23 cellular contexts compared by ENCODE assay signal in the genomic region with DNA sequence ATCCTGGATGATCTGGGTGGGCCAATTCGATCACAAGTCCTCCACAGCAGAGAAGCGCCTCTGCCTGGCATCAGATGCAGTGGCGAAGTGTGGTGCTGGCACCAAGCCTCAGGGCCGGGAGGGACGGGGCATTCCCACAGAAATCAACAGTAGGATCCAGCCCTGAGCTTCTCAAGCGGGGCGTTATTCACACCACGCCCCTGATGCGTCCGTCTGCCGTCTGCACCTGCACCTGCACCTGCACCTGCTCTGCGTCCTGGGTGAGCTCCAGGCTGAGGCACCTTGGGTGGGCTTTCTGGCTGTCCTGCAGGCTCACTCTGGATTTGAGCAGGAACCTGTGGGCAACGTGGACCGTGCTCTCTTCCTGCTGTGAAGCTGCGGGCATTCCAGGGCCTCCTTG. TPM values are rescaled to one million over a fixed set of nuclear protein-coding genes. Genes with fewer than 3 reads are reported as not detected.
"Had no signal": no experiment of that assay in that cellular context is flagged by ENCODE, and none has a peak within 500 bp of the region (broad histone marks: within the 10 kb centered on the region; RNA-seq: fewer than 3 reads in every experiment).

No MANE protein-coding gene starts in this region.

- H3K9ac ChIP-seq: neural progenitor cell had no signal

- H3K4me3 ChIP-seq: hepatocyte, left lung, lung, neural progenitor cell, spleen, thoracic aorta had no signal

- H2AFZ ChIP-seq: hepatocyte, neural progenitor cell had no signal

- H3K27me3 ChIP-seq: hepatocyte, neural progenitor cell had no signal

- DNase-seq: activated CD4-positive, alpha-beta memory T cell treated with anti-CD3 and anti-CD28 coated beads for 36 hours; activated CD4-positive, alpha-beta T cell treated with anti-CD3 and anti-CD28 coated beads for 4 hours; activated CD4-positive, CD25-positive, alpha-beta regulatory T cell; activated naive CD4-positive, alpha-beta T cell treated with Interleukin-2 at 50 U/mL for 16 hours; activated naive CD8-positive, alpha-beta T cell treated with anti-CD3 and anti-CD28 coated beads for 36 hours; activated T-cell treated with anti-CD3 and anti-CD28 coated beads, Interleukin-2, amount 50 U/mL, for 48 hours; central memory CD4-positive, alpha-beta T cell; dermis blood vessel endothelial cell; effector memory CD4-positive, alpha-beta T cell; foreskin keratinocyte; immature natural killer cell; naive thymus-derived CD8-positive, alpha-beta T cell; retina; spleen; stimulated activated CD4-positive, alpha-beta T cell treated with anti-CD3 and anti-CD28 coated beads, Interleukin-4, amount 100 ng/mL, for 1 hour; stimulated activated naive CD4-positive, alpha-beta T cell had no signal

- H3K9me3 ChIP-seq: left lung, thoracic aorta had no signal

- H3K36me3 ChIP-seq: left lung, neural progenitor cell, spleen, thoracic aorta had no signal

- H3K4me1 ChIP-seq: foreskin keratinocyte, left lung had no signal

- H3K4me2 ChIP-seq: hepatocyte, neural progenitor cell had no signal

- H3K27ac ChIP-seq: foreskin keratinocyte, hepatocyte, left lung, neural progenitor cell, spleen, thoracic aorta had no signal

RNA-seq across cellular contexts. Expression of gene NTSR1, which starts 13.8 kb away (rescaled TPM):
- total RNA-seq: activated CD4-positive, alpha-beta memory T cell treated with anti-CD3 and anti-CD28 coated beads for 36 hours; activated naive CD8-positive, alpha-beta T cell treated with anti-CD3 and anti-CD28 coated beads for 36 hours; dermis blood vessel endothelial cell; naive thymus-derived CD8-positive, alpha-beta T cell; osteoblast; progenitor cell of endocrine pancreas; thoracic aorta had no signal
- polyA plus RNA-seq: hepatocyte; immature natural killer cell; naive thymus-derived CD8-positive, alpha-beta T cell had no signal
